ENCODE assay signal across 8 cellular contexts in genomic region chr10:110074986-110075664, GRCh38.
A peak's percentile ranks its signal among the peaks of the same experiment; 100 is the strongest.
DNase-seq lines count a peak whose midpoint lies in the region; ATAC-seq, FAIRE-seq and TF ChIP-seq lines count a peak whose summit lies in the region.

No MANE protein-coding gene starts in this region.

- H3K4me1 ChIP-seq in skeletal muscle tissue (ENCODE audit: control insufficient read depth in 3 of 3, insufficient read depth in 3 of 3, low read length in 3 of 3): peaks cover 17 to 43% (median 33%) of the 10 kb centered on the region in 3 donors

- H3K4me1 Mint-ChIP-seq in T-helper 17 cell: peaks cover 61% of the 10 kb centered on the region

- H3K27me3 ChIP-seq in skeletal muscle tissue (ENCODE audit: control insufficient read depth in 3 of 3, insufficient read depth in 3 of 3, low read length in 3 of 3): no peaks in the 10 kb centered on the region

- H3K9me3 ChIP-seq in T-helper 17 cell (ENCODE audit: control insufficient read depth, low read length, poor library complexity, severe bottlenecking) (no peaks in the 10 kb centered on the region), skeletal muscle tissue (ENCODE audit: control insufficient read depth in 3 of 3, low read length in 3 of 3) (no peaks in the 10 kb centered on the region)

- H3K27ac Mint-ChIP-seq in T-helper 17 cell: peak overlapping the region; percentile 98

- DNase-seq in GM12892 (ENCODE audit: insufficient read length) (no peak), T-helper 17 cell (no peak), fibroblast of the aortic adventitia (ENCODE audit: low read depth) (peak; percentile 94), HuH-7 (ENCODE audit: low spot score) (no peak), erythroblast (lab: John Stamatoyannopoulos, UW) (no peak), NCI-H1092 treated with DMSO at 0.1 percent for 48 hours (lab: John Stamatoyannopoulos, UW) (no peak), NCI-H524 treated with DMSO at 0.1 percent for 48 hours (lab: John Stamatoyannopoulos, UW) (no peak)

- peak overlapping the region in 1 of 3 donors; percentile 40 for H3K9ac ChIP-seq in skeletal muscle tissue (ENCODE audit: low read depth in 1 of 3, low read length in 3 of 3)

- no peak for TF ChIP-seq POLR2A in GM12892 (IDR thresholded peaks at IDR 0.05; ENCODE audit: low read depth, low read length)
- no peak for TF ChIP-seq POLR2A in erythroblast (IDR thresholded peaks at IDR 0.05; ENCODE audit: low read length)

- TF ChIP-seq CTCF in fibroblast of the aortic adventitia (IDR thresholded peaks at IDR 0.05; ENCODE audit: insufficient read depth, low read length): no peak

- no peak for ATAC-seq in T-helper 17 cell

- H3K27me3 Mint-ChIP-seq in T-helper 17 cell: no peaks in the 10 kb centered on the region

- peak overlapping the region; percentile 43 for H3K27ac ChIP-seq in skeletal muscle tissue (ENCODE audit: low read depth, low read length)

- H3K4me3 ChIP-seq in fibroblast of the aortic adventitia (ENCODE audit: low read depth, low read length) (no peak overlapping the region), skeletal muscle tissue (ENCODE audit: low read length in 3 of 3) (peak overlapping the region in 1 of 3 donors; percentile 24)

- no peaks in the 10 kb centered on the region for H3K36me3 Mint-ChIP-seq in T-helper 17 cell (ENCODE audit: low read depth)

- peak overlapping the region; percentile 69 for H3K4me3 Mint-ChIP-seq in T-helper 17 cell

- FAIRE-seq in GM12892 (lab: Jason Lieb, UNC): peak; percentile 5

- no peaks in the 10 kb centered on the region for H3K36me3 ChIP-seq in skeletal muscle tissue (ENCODE audit: control insufficient read depth in 3 of 3, insufficient read depth in 3 of 3, low read length in 3 of 3)
